In the genomic region with DNA sequence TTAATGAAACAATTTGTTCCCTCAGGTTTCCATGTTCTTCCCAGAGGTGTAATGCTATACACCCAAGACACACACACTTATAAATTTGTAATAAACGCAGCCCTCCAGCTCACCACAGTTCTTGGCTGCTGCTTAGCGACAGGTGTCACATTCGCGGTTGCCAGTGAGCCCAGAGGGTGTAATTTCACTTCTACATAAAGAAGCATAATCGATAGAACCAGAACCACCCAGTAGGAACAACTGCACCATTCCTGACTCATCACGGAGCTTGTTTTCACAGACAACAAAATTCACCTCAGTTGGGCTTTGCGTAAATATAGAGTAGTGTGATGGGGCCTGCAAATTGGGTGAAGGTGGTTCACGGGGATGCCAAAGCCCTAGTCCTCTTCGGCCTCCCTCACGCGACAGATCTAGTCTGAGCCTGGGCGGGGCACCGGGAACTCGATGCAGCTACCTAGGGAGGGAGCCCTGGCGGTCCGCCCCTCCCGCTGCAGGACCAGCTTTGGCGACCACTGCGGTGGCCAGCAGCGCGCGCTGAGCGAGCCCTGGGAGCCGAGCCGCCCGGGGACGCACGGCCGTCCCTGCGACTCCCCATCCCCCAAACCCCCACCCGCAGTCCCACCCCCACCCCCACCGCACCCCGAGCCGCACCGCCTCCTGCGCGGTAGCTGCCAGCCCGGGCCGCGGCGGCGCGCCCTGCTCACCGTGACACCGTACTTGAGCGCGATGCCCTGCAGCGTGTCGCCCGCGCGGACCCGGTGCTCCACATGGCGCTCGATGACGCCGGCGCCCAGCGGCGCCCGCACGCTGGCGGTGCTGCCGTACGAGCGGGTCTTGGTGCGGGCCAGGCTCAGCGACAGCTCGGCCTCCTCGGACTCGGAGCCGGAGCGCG, we compare ENCODE assay signal across 8 cellular contexts. TPM values are rescaled to one million over a fixed set of nuclear protein-coding genes. Genes with fewer than 3 reads are reported as not detected.
DNase-seq lines count a peak whose midpoint lies in the region; ATAC-seq and TF ChIP-seq lines count a peak whose summit lies in the region.

No MANE protein-coding gene starts in this region.

- no peaks in the 10 kb centered on the region for H4K20me1 ChIP-seq in GM23338 (replicated peaks; ENCODE audit: insufficient read depth)

- no peaks in the 10 kb centered on the region; the same call in 2 of the 3 replicates for H3K36me3 Mint-ChIP-seq in GM23338 (ENCODE audit: low read depth)

- POLR2A ChIA-PET in GM10248 (lab: Yijun Ruan, JAX), result no interaction called here

- no peaks in the 10 kb centered on the region; the same call in 2 of the 3 replicates for H3K9me3 Mint-ChIP-seq in GM23338

- H3K27me3 ChIP-seq in GM23338 (ENCODE audit: insufficient read depth) (peaks cover 42% of the 10 kb centered on the region), colonic mucosa (no peaks in the 10 kb centered on the region)

- CTCF ChIA-PET in GM10248 (lab: Yijun Ruan, JAX), result interaction anchor here (0.7 to 3.7 kb wide), 10 partner anchors 11 to 200 kb away, joined by 3 to 18 read pairs (median 3); no protein-coding TSS in a partner anchor

- no peaks in the 10 kb centered on the region for H3K9me2 ChIP-seq in GM23338 (ENCODE audit: insufficient read depth)

- DNase-seq in GM10248 (ENCODE audit: extremely low spot score) (peak; percentile 61), GM23338 (ENCODE audit: low spot score) (peak; percentile 70), NB4 (ENCODE audit: low read depth) (peak; percentile 71), colonic mucosa (peak; percentile 77), medulla oblongata (ENCODE audit: extremely low spot score) (peak; percentile 38), mesenteric fat pad (ENCODE audit: low spot score) (no peak)
- DNase-seq in activated CD4-positive, alpha-beta T cell treated with anti-CD3 and anti-CD28 coated beads for 4 hours, result peak; percentile 58 to 60
- peak; percentile 71 for DNase-seq in stimulated activated CD8-positive, alpha-beta memory T cell treated with anti-CD3 and anti-CD28 coated beads, Interleukin-4, amount 100 ng/mL, for 48 hours

- peak overlapping the region; percentile 75 for H3K4me3 Mint-ChIP-seq in GM23338

- peak; percentile 77 for ATAC-seq in GM23338

- H3K27ac Mint-ChIP-seq in GM23338, result no peak overlapping the region

- no peaks in the 10 kb centered on the region for H3F3A ChIP-seq in GM23338 (replicated peaks; ENCODE audit: low read depth)

- peak overlapping the region; percentile 88 for H3K4me2 ChIP-seq in GM23338

- H2AFZ ChIP-seq in GM23338, result peak overlapping the region; percentile 90

- H3K36me3 ChIP-seq in GM23338 (ENCODE audit: insufficient read depth) (no peaks in the 10 kb centered on the region), colonic mucosa (no peaks in the 10 kb centered on the region)

- no peak for TF ChIP-seq POLR2A in NB4 (IDR thresholded peaks at IDR 0.05; ENCODE audit: extremely low read depth, insufficient read length)

- H3K4me1 Mint-ChIP-seq in GM23338, result peaks cover 15% of the 10 kb centered on the region

- no peaks in the 10 kb centered on the region for H3K79me2 ChIP-seq in GM23338 (replicated peaks; ENCODE audit: insufficient read depth)

- H3K9ac ChIP-seq in colonic mucosa (ENCODE audit: low read depth in 2 of 2, low read length in 2 of 2), result peak overlapping the region; percentile 54 to 90

- H3K27ac ChIP-seq in GM23338 (ENCODE audit: low read depth), result no peak overlapping the region
- H3K27ac ChIP-seq in colonic mucosa, result peak overlapping the region; percentile 75

- H3K9me3 ChIP-seq in colonic mucosa, result no peaks in the 10 kb centered on the region

- TF ChIP-seq CTCF in GM10248 (IDR thresholded peaks at IDR 0.05; ENCODE audit: control extremely low read depth, extremely low read depth, low read depth, missing control alignments) (no peak), GM23338 (conservative IDR thresholded peaks at IDR 0.05; ENCODE audit: low read depth in 2 of 2) (no peak), NB4 (IDR thresholded peaks at IDR 0.05; ENCODE audit: low read depth, low read length) (no peak), colonic mucosa (IDR thresholded peaks at IDR 0.05) (no peak)

- intact Hi-C loops in colonic mucosa (cut with DNase I), result no loop called here

- peaks cover 22% of the 10 kb centered on the region for H3K27me3 Mint-ChIP-seq in GM23338 (ENCODE audit: insufficient read depth, low read depth, poor library complexity)

- peaks cover 9% of the 10 kb centered on the region for H3K4me1 ChIP-seq in GM23338 (ENCODE audit: insufficient read depth)
- H3K4me1 ChIP-seq in colonic mucosa, result peaks cover 3% of the 10 kb centered on the region

- peak overlapping the region; percentile 65 for H3K4me3 ChIP-seq in GM23338
- H3K4me3 ChIP-seq in NB4 (ENCODE audit: low read depth, low read length), result peak overlapping the region; percentile 90
- H3K4me3 ChIP-seq in colonic mucosa, result peak overlapping the region; percentile 70

TF ChIP-seq in GM23338, 12 proteins besides CTCF, POLR2A, EP300 and RAD21:
- TF ChIP-seq EZH2 (IDR thresholded peaks at IDR 0.05; ENCODE audit: low read depth, unreplicated experiment) (peak; percentile 32), CREB1 (CRISPR knock-in tag; IDR thresholded peaks at IDR 0.05; ENCODE audit: low read depth) (peak; percentile 14; the same call in 1 of the 2 replicates)
- TF ChIP-seq, protein P1, sequence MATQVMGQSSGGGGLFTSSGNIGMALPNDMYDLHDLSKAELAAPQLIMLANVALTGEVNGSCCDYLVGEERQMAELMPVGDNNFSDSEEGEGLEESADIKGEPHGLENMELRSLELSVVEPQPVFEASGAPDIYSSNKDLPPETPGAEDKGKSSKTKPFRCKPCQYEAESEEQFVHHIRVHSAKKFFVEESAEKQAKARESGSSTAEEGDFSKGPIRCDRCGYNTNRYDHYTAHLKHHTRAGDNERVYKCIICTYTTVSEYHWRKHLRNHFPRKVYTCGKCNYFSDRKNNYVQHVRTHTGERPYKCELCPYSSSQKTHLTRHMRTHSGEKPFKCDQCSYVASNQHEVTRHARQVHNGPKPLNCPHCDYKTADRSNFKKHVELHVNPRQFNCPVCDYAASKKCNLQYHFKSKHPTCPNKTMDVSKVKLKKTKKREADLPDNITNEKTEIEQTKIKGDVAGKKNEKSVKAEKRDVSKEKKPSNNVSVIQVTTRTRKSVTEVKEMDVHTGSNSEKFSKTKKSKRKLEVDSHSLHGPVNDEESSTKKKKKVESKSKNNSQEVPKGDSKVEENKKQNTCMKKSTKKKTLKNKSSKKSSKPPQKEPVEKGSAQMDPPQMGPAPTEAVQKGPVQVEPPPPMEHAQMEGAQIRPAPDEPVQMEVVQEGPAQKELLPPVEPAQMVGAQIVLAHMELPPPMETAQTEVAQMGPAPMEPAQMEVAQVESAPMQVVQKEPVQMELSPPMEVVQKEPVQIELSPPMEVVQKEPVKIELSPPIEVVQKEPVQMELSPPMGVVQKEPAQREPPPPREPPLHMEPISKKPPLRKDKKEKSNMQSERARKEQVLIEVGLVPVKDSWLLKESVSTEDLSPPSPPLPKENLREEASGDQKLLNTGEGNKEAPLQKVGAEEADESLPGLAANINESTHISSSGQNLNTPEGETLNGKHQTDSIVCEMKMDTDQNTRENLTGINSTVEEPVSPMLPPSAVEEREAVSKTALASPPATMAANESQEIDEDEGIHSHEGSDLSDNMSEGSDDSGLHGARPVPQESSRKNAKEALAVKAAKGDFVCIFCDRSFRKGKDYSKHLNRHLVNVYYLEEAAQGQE (IDR thresholded peaks at IDR 0.05; ENCODE audit: unreplicated experiment), result no peak

RNA-seq across cellular contexts. Expression of a gene that starts 0.6 kb away (rescaled TPM):
- 5.4 and 7.2 TPM in 2 replicates for total RNA-seq in GM23338 (2014; rRNA removed; shearing (Covaris generic))
- polyA plus RNA-seq in GM23338 (2016; fragmentation: Nextera tagmentation; extraction: Ambion mirVana), result 5.1 and 5.9 TPM in 2 replicates
- 1 to 10 TPM; 7.1 to 7.8 TPM for total RNA-seq in colonic mucosa
- 9.7 TPM for total RNA-seq in mesenteric fat pad

RNA-seq across cellular contexts. Expression of a gene that starts 14.5 kb away (rescaled TPM):
- 5.9 and 7.4 TPM in 2 replicates for total RNA-seq in GM23338 (2014; rRNA removed; shearing (Covaris generic))
- 2.8 and 3.0 TPM in 2 replicates for polyA plus RNA-seq in GM23338 (2016; fragmentation: Nextera tagmentation; extraction: Ambion mirVana)
- 1 to 10 TPM; 2.4 to 7.2 TPM for total RNA-seq in colonic mucosa
- 9.5 TPM for total RNA-seq in mesenteric fat pad

RNA-seq across cellular contexts. Expression of a gene that starts 55.6 kb away (rescaled TPM):
- total RNA-seq in GM23338 (2014; rRNA removed; shearing (Covaris generic)), result 44.2 and 46.2 TPM in 2 replicates
- 83.9 and 99.5 TPM in 2 replicates for polyA plus RNA-seq in GM23338 (2016; fragmentation: Nextera tagmentation; extraction: Ambion mirVana)
- total RNA-seq in colonic mucosa (1 to 10 TPM in 1 of 2 donors, under 1 TPM in 1; 0.72 to 2.0 TPM), mesenteric fat pad (not detected)

Comparison
In these comparisons a context has a peak if more than half of its experiments do, and no peak if none do; other contexts are left out.
1. RNA of a gene that starts 55.6 kb away (total RNA-seq): 44.2 to 46.2 TPM in GM23338; 0.72 to 2.0 TPM in colonic mucosa and not detected in mesenteric fat pad (single experiment); every median in the first group is over 10 times any median in the second.
2. Peak in every context shown above with its lines, with median percentiles within 50 percentile points of each other: H3K4me3 ChIP-seq.